Comparison of ENCODE assay signal across 19 cellular contexts in genomic region chr2:133417410-133417809, GRCh38.
"Had no signal": no experiment of that assay in that cellular context is flagged by ENCODE, and none has a peak within 500 bp of the region (broad histone marks: within the 10 kb centered on the region; RNA-seq: fewer than 3 reads in every experiment).

No MANE protein-coding gene starts in this region.

- ATAC-seq: activated T-cell treated with anti-CD3 and anti-CD28 coated beads, Interleukin-2, amount 50 U/mL, for 4 hours; esophagus mucosa; natural killer cell treated with Interleukin-12 subunit alpha and Interleukin-12 subunit beta and Interleukin-15 and Interleukin-18, amount 100 ng/mL, for 72 hours had no signal

- H3K27me3 ChIP-seq: breast epithelium, right atrium auricular region, transverse colon, uterus had no signal

- H3K36me3 ChIP-seq: breast epithelium, right atrium auricular region, transverse colon, uterus had no signal

- DNase-seq: activated CD4-positive, alpha-beta T cell treated with anti-CD3 and anti-CD28 coated beads, Interleukin-2, amount 50 U/mL, for 1 hour; activated CD4-positive, CD25-positive, alpha-beta regulatory T cell treated with anti-CD3 and anti-CD28 coated beads, Interleukin-2, amount 50 U/mL, for 72 hours; activated CD8-positive, alpha-beta memory T cell treated with anti-CD3 and anti-CD28 coated beads, Interleukin-2, amount 50 U/mL, for 4 hours; activated effector memory CD4-positive, alpha-beta T cell treated with Interleukin-2 at 50 U/mL for 16 hours; activated naive CD4-positive, alpha-beta T cell treated with anti-CD3 and anti-CD28 coated beads, Interleukin-2, amount 50 U/mL, for 16 hours; activated T-cell treated with anti-CD3 and anti-CD28 coated beads, Interleukin-2, amount 50 U/mL, for 4 hours; aorta; cerebellar nuclear complex; cortex of kidney; effector CD4-positive, alpha-beta T cell; immature natural killer cell; T-helper 2 cell; transverse colon; uterus had no signal

- H3K4me1 ChIP-seq: breast epithelium, uterus had no signal

- H3K9me3 ChIP-seq: breast epithelium, right atrium auricular region, transverse colon, uterus had no signal

- H3K27ac ChIP-seq: right atrium auricular region, transverse colon, uterus, VCaP had no signal

- H3K4me3 ChIP-seq: breast epithelium, right atrium auricular region, transverse colon, uterus had no signal
